13 cellular contexts compared by ENCODE assay signal in genomic region chr16:46971271-46971670, GRCh38. TPM values are rescaled to one million over a fixed set of nuclear protein-coding genes. Genes with fewer than 3 reads are reported as not detected.
DNase-seq lines count a peak whose midpoint lies in the region; ATAC-seq and TF ChIP-seq lines count a peak whose summit lies in the region.
"Had no signal": no experiment of that assay in that cellular context is flagged by ENCODE, and none has a peak within 500 bp of the region (broad histone marks: within the 10 kb centered on the region; RNA-seq: fewer than 3 reads in every experiment).

No MANE protein-coding gene starts in this region.

- ATAC-seq in DND-41 (ENCODE audit: insufficient read depth, low read depth) (no peak), WTC11 (no peak), memory B cell (ENCODE audit: low read depth) (no peak), GM19463 (IDR thresholded peaks at IDR 0.05; ENCODE audit: unreplicated experiment) (no peak)

- peaks cover 80% of the 10 kb centered on the region for H3K79me2 ChIP-seq in DND-41 (ENCODE audit: insufficient read depth, low read length)

- H3K4me2 ChIP-seq in DND-41 (ENCODE audit: insufficient read depth, low read length) = peak overlapping the region; percentile 87; the same call in 1 of the 2 replicates

- no TSS peak for BruUV-seq in A673 (replicated peaks; lab: Mats Ljungman, UMichigan)

- no peak overlapping the region for H2AFZ ChIP-seq in DND-41 (ENCODE audit: low read depth, low read length)

- H3K9me3 Mint-ChIP-seq in WTC11 (no peaks in the 10 kb centered on the region), memory B cell (no peaks in the 10 kb centered on the region)

- H3K27me3 ChIP-seq in A673 (replicated peaks; ENCODE audit: insufficient read depth, low read depth, low read length, poor library complexity) = no peaks in the 10 kb centered on the region
- no peaks in the 10 kb centered on the region for H3K27me3 ChIP-seq in DND-41 (ENCODE audit: insufficient read depth, low read length, poor library complexity)
- no peaks in the 10 kb centered on the region for H3K27me3 ChIP-seq in effector memory CD4-positive, alpha-beta T cell (replicated peaks; ENCODE audit: control insufficient read depth, insufficient read depth, low read length, poor library complexity, severe bottlenecking)
- H3K27me3 ChIP-seq: right atrium auricular region had no signal

- DNase-seq in A673 (ENCODE audit: low spot score) (no peak), DND-41 (no peak), WTC11 (ENCODE audit: low spot score) (no peak), memory B cell (ENCODE audit: low spot score in 2 of 2) (no peak), NCI-H524 treated with DMSO at 0.1 percent for 48 hours (lab: John Stamatoyannopoulos, UW) (no peak), NCI-H1092 (lab: John Stamatoyannopoulos, UW) (no peak)
- no peak for DNase-seq in effector memory CD4-positive, alpha-beta T cell
- DNase-seq: cortex of kidney, NCI-H2029, SIG-M5 had no signal

- H3K9ac ChIP-seq in DND-41 (ENCODE audit: low read depth, low read length) = no peak overlapping the region

- H3K27ac ChIP-seq in A673 (ENCODE audit: low read depth, low read length, poor library complexity, severe bottlenecking) (no peak overlapping the region), DND-41 (ENCODE audit: low read length) (no peak overlapping the region)
- H3K27ac ChIP-seq in effector memory CD4-positive, alpha-beta T cell (ENCODE audit: insufficient read depth, low read length, poor library complexity, severe bottlenecking) = no peak overlapping the region
- H3K27ac ChIP-seq: right atrium auricular region had no signal

- H3K27ac Mint-ChIP-seq in WTC11 (peak overlapping the region; percentile 71; the same call in 1 of the 2 replicates), memory B cell (peak overlapping the region; percentile 22)

- peak overlapping the region; percentile 95 for H3K4me3 ChIP-seq in A673 (ENCODE audit: low read depth, low read length, poor library complexity, severe bottlenecking)
- peak overlapping the region in 1 of 2 experiments; percentile 27; a peak in 1 of 4 replicates for H3K4me3 ChIP-seq in DND-41 (ENCODE audit: low read depth in 1 of 2, low read length in 2 of 2)
- no peak overlapping the region for H3K4me3 ChIP-seq in effector memory CD4-positive, alpha-beta T cell (ENCODE audit: insufficient read depth, low read depth, low read length, poor library complexity, severe bottlenecking)
- H3K4me3 ChIP-seq: right atrium auricular region had no signal

- peaks cover 53% of the 10 kb centered on the region for H3K36me3 Mint-ChIP-seq in WTC11
- peaks cover 16% of the 10 kb centered on the region for H3K36me3 Mint-ChIP-seq in memory B cell

- POLR2A ChIA-PET in A673 (lab: Charles Lee; ENCODE audit: low non-redundant PET) (no interaction called here), WTC11 (lab: Charles Lee) (no interaction called here)

- intact Hi-C loops in A673 (cut with micrococcal nuclease; ENCODE audit: unreplicated experiment) = no loop called here

- H3K4me3 Mint-ChIP-seq in WTC11 = peak overlapping the region; percentile 51
- H3K4me3 Mint-ChIP-seq in memory B cell = no peak overlapping the region
- H3K4me3 Mint-ChIP-seq: CD14-positive monocyte had no signal

- H3K4me1 Mint-ChIP-seq in WTC11 = peaks cover 44% of the 10 kb centered on the region
- H3K4me1 Mint-ChIP-seq in memory B cell = peaks cover 25% of the 10 kb centered on the region

- H3K9me3 ChIP-seq in A673 (ENCODE audit: low read depth, low read length, poor library complexity, severe bottlenecking) (no peaks in the 10 kb centered on the region), DND-41 (ENCODE audit: insufficient read depth, low read length, severe bottlenecking) (no peaks in the 10 kb centered on the region)
- no peaks in the 10 kb centered on the region for H3K9me3 ChIP-seq in effector memory CD4-positive, alpha-beta T cell (ENCODE audit: control insufficient read depth, low read length)
- H3K9me3 ChIP-seq: right atrium auricular region had no signal

- H3K27me3 Mint-ChIP-seq in WTC11 (ENCODE audit: low read depth) (no peaks in the 10 kb centered on the region), memory B cell (no peaks in the 10 kb centered on the region)

- TF ChIP-seq CTCF in A673 (conservative IDR thresholded peaks at IDR 0.05; ENCODE audit: low read depth, low read length) (no peak), DND-41 (IDR thresholded peaks at IDR 0.05; ENCODE audit: borderline replicate concordance, extremely low read depth, low read length, poor library complexity, severe bottlenecking) (no peak), WTC11 (IDR thresholded peaks at IDR 0.05) (no peak)

- peaks cover 14% of the 10 kb centered on the region for H3K4me1 ChIP-seq in A673 (ENCODE audit: insufficient read depth, low read length, poor library complexity, severe bottlenecking)
- peaks cover 35% of the 10 kb centered on the region for H3K4me1 ChIP-seq in DND-41 (ENCODE audit: insufficient read depth, low read length)
- peaks cover 19% of the 10 kb centered on the region for H3K4me1 ChIP-seq in effector memory CD4-positive, alpha-beta T cell (ENCODE audit: control insufficient read depth, insufficient read depth, low read length, poor library complexity, severe bottlenecking)

- peaks cover 54% of the 10 kb centered on the region for H4K20me1 ChIP-seq in DND-41 (ENCODE audit: insufficient read depth, low read length)

- H3K36me3 ChIP-seq in A673 (ENCODE audit: insufficient read depth, low read length, poor library complexity, severe bottlenecking) (peaks cover 54% of the 10 kb centered on the region), DND-41 (ENCODE audit: insufficient read depth, low read length) (peaks cover 49% of the 10 kb centered on the region)
- H3K36me3 ChIP-seq in effector memory CD4-positive, alpha-beta T cell (ENCODE audit: control insufficient read depth, insufficient read depth, low read length) = peaks cover 28% of the 10 kb centered on the region

- CTCF ChIA-PET in A673 (lab: Charles Lee) = no interaction called here
- CTCF ChIA-PET in WTC11 (lab: Charles Lee) = interaction anchor here (0.6 to 2.4 kb wide), 2 partner anchors 117 to 449 kb away, joined by 3 to 11 read pairs; no protein-coding TSS in a partner anchor

TF ChIP-seq in WTC11, 78 proteins besides CTCF, POLR2A, EP300 and RAD21 (continues in another document):
- TF ChIP-seq JUN (CRISPR knock-in tag; IDR thresholded peaks at IDR 0.05) (no peak), ZNF317 (CRISPR knock-in tag; IDR thresholded peaks at IDR 0.05; ENCODE audit: borderline replicate concordance, low read depth) (no peak), FOXJ3 (CRISPR knock-in tag; IDR thresholded peaks at IDR 0.05; ENCODE audit: borderline replicate concordance) (no peak), ZNF425 (CRISPR knock-in tag; conservative IDR thresholded peaks at IDR 0.05) (no peak), IRF1 (CRISPR knock-in tag; IDR thresholded peaks at IDR 0.05) (no peak), ATF3 (CRISPR knock-in tag; conservative IDR thresholded peaks at IDR 0.05) (no peak), CREB1 (CRISPR knock-in tag; IDR thresholded peaks at IDR 0.05) (no peak), FOXP4 (CRISPR knock-in tag; IDR thresholded peaks at IDR 0.05) (no peak), TCF7 (CRISPR knock-in tag; IDR thresholded peaks at IDR 0.05; ENCODE audit: low read depth) (no peak)

RNA-seq across cellular contexts. Expression of gene DNAJA2, which starts 2.2 kb away (rescaled TPM):
- total RNA-seq in A673 (2021) (82.5 and 85.2 TPM in 2 replicates), WTC11 (2021) (101 to 103 TPM (median 102 TPM) in 3 replicates)
